ENCODE assay signal across 1 cellular context in genomic region chr12:50167026-50167742, GRCh38.
A peak's percentile ranks its signal among the peaks of the same experiment; 100 is the strongest.
TF ChIP-seq lines count a peak whose summit lies in the region.

Gene CERS5, minus strand, starts transcription at chr12:50167369. Its CDS starts 72 bp downstream, at chr12:50167297.

TF ChIP-seq in A549, 52 proteins besides CTCF, POLR2A, EP300 and RAD21 (continued from another document):
- TF ChIP-seq, protein P1, sequence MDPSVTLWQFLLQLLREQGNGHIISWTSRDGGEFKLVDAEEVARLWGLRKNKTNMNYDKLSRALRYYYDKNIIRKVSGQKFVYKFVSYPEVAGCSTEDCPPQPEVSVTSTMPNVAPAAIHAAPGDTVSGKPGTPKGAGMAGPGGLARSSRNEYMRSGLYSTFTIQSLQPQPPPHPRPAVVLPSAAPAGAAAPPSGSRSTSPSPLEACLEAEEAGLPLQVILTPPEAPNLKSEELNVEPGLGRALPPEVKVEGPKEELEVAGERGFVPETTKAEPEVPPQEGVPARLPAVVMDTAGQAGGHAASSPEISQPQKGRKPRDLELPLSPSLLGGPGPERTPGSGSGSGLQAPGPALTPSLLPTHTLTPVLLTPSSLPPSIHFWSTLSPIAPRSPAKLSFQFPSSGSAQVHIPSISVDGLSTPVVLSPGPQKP (IDR thresholded peaks at IDR 0.05; ENCODE audit: low read depth, low read length), result no peak
- TF ChIP-seq, protein P2, sequence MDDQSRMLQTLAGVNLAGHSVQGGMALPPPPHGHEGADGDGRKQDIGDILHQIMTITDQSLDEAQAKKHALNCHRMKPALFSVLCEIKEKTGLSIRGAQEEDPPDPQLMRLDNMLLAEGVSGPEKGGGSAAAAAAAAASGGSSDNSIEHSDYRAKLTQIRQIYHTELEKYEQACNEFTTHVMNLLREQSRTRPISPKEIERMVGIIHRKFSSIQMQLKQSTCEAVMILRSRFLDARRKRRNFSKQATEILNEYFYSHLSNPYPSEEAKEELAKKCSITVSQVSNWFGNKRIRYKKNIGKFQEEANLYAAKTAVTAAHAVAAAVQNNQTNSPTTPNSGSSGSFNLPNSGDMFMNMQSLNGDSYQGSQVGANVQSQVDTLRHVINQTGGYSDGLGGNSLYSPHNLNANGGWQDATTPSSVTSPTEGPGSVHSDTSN (IDR thresholded peaks at IDR 0.05), result no peak
- no peak for TF ChIP-seq JUNB (IDR thresholded peaks at IDR 0.05)
- no peak for TF ChIP-seq ZC3H11A (IDR thresholded peaks at IDR 0.05)
- peak; percentile 76; the same call in 1 of the 2 replicates for TF ChIP-seq MYC (IDR thresholded peaks at IDR 0.05; ENCODE audit: borderline replicate concordance, low read length)
- no peak for TF ChIP-seq POLR2AphosphoS2 (conservative IDR thresholded peaks at IDR 0.05; ENCODE audit: low read length)
- no peak for TF ChIP-seq CBX8 (IDR thresholded peaks at IDR 0.05)
- TF ChIP-seq NR3C1 (IDR thresholded peaks at IDR 0.05), result no peak
- TF ChIP-seq RFX5 (IDR thresholded peaks at IDR 0.05), result peak; percentile 78
- no peak for TF ChIP-seq JUN (IDR thresholded peaks at IDR 0.05)
- TF ChIP-seq TP53 (CRISPR knock-in tag; IDR thresholded peaks at IDR 0.05), result peak; percentile 76; the same call in 1 of the 2 replicates
- TF ChIP-seq ZFP36 (IDR thresholded peaks at IDR 0.05; ENCODE audit: borderline replicate concordance, partially characterized antibody), result no peak
- TF ChIP-seq HOXB13 (CRISPR knock-in tag; IDR thresholded peaks at IDR 0.05; ENCODE audit: low read depth), result no peak
- no peak for TF ChIP-seq HOXB5 (CRISPR knock-in tag; IDR thresholded peaks at IDR 0.05)
- peak; percentile 75; the same call in 1 of the 2 replicates for TF ChIP-seq TFCP2L1 (CRISPR knock-in tag; IDR thresholded peaks at IDR 0.05)
- no peak for TF ChIP-seq KDM1A (IDR thresholded peaks at IDR 0.05; ENCODE audit: low read depth)
- TF ChIP-seq MAX (IDR thresholded peaks at IDR 0.05), result peak; percentile 78
- TF ChIP-seq HMGXB4 (CRISPR knock-in tag; IDR thresholded peaks at IDR 0.05; ENCODE audit: borderline replicate concordance), result 0 out of 2 replicates have a peak, but pooled peaks have one; percentile 34
- TF ChIP-seq NPAS2 (CRISPR knock-in tag; IDR thresholded peaks at IDR 0.05; ENCODE audit: borderline replicate concordance), result no peak
- TF ChIP-seq NFE2L2 (conservative IDR thresholded peaks at IDR 0.05; ENCODE audit: low read length), result no peak
- no peak for TF ChIP-seq REST (IDR thresholded peaks at IDR 0.05)
- TF ChIP-seq RCOR1 (IDR thresholded peaks at IDR 0.05; ENCODE audit: low read depth, low read length), result no peak
- TF ChIP-seq PHF8 (IDR thresholded peaks at IDR 0.05; ENCODE audit: borderline replicate concordance, low read depth), result peak; percentile 74
- TF ChIP-seq FOXS1 (CRISPR knock-in tag; IDR thresholded peaks at IDR 0.05), result no peak
- no peak for TF ChIP-seq SMC3 (IDR thresholded peaks at IDR 0.05)
- TF ChIP-seq GATA3 (IDR thresholded peaks at IDR 0.05; ENCODE audit: borderline replicate concordance), result no peak
- TF ChIP-seq HDAC2 (IDR thresholded peaks at IDR 0.05), result no peak
- TF ChIP-seq CHD2 (IDR thresholded peaks at IDR 0.05; ENCODE audit: low read length, partially characterized antibody), result no peak
- TF ChIP-seq CHD4 (IDR thresholded peaks at IDR 0.05; ENCODE audit: borderline replicate concordance), result no peak
- TF ChIP-seq RNF2 (IDR thresholded peaks at IDR 0.05; ENCODE audit: borderline replicate concordance, low read depth), result no peak
- no peak for TF ChIP-seq MAZ (IDR thresholded peaks at IDR 0.05; ENCODE audit: borderline replicate concordance, low read depth, low read length)
